ENCODE assay signal across 8 cellular contexts in the genomic region with DNA sequence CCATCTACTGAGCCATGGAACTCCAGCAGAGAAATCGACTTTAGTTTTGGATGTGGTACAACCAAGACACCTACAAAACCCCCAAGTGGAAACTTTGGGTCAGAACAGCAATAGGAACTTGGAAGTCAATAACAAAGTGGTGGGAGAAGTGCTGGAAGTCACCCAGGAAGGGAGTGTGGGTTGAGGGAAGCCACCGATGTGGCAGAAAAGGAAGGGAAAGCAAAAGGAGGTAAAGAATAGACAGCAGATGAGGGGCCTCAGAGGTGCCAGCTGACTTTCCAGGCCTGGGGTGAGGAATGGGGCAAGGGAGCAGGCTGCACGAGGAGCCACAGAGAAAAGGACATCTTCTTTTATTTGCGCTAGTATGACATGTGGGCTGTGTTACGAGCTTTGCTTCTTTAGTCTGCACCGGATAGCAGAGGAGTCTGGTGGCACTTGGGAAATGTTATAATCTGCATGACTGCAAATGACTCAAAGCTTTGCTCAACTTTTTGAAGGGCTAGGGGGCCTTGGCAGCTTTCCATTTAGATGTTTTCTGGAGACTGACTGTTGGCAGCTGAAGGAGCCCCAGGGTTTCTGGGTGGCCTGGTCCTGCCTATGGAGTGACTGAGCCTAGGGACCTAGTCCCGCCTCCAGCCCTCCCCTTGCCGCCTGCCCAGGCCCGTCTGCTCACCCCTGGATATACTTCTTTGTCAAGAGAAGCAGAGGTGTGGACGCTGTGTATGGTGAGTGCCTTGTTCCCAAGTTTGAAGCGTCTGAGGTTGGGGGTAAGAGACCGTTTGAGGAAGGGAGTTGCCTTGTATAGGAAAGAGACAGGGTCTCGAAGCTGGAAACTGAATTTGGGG. TPM values are rescaled to one million over a fixed set of nuclear protein-coding genes. Genes with fewer than 3 reads are reported as not detected.
A peak's percentile ranks its signal among the peaks of the same experiment; 100 is the strongest.
DNase-seq lines count a peak whose midpoint lies in the region; ATAC-seq, FAIRE-seq and TF ChIP-seq lines count a peak whose summit lies in the region.

No MANE protein-coding gene starts in this region.

- H3K27ac ChIP-seq in Peyer's patch = peak overlapping the region in 3 of 4 donors; percentile 39 to 73 (median 67)

- H3K4me3 ChIP-seq in Peyer's patch = no peak overlapping the region
- peak overlapping the region; percentile 33 for H3K4me3 ChIP-seq in epithelial cell of proximal tubule (ENCODE audit: low read depth, low read length)

- no peak for FAIRE-seq in GM12891 (lab: Jason Lieb, UNC)

- no peaks in the 10 kb centered on the region for H3K9me3 Mint-ChIP-seq in osteocyte (ENCODE audit: unreplicated experiment)

- peak; percentile 34 for DNase-seq in DMS 273 treated with DMSO at 0.1 percent for 48 hours (lab: John Stamatoyannopoulos, UW)
- no peak for DNase-seq in Peyer's patch
- DNase-seq in epithelial cell of proximal tubule (ENCODE audit: low read depth) = no peak
- no peak for DNase-seq in osteocyte (ENCODE audit: extremely low spot score, unreplicated experiment)
- DNase-seq in LoVo (ENCODE audit: low spot score) = no peak
- no peak for DNase-seq in GM12891 (ENCODE audit: insufficient read length, low spot score)
- no peak for DNase-seq in pons (ENCODE audit: low spot score)

- no peaks in the 10 kb centered on the region for H3K9me3 ChIP-seq in Peyer's patch

- peaks cover 65% of the 10 kb centered on the region for H3K4me1 Mint-ChIP-seq in osteocyte (ENCODE audit: unreplicated experiment)

- peak overlapping the region; percentile 6 for H3K4me3 Mint-ChIP-seq in osteocyte (ENCODE audit: unreplicated experiment)

- TF ChIP-seq CTCF in Peyer's patch (IDR thresholded peaks at IDR 0.05) (no peak), epithelial cell of proximal tubule (conservative IDR thresholded peaks at IDR 0.05; ENCODE audit: low read depth, low read length) (no peak), osteocyte (IDR thresholded peaks at IDR 0.05) (no peak)

- H3K36me3 Mint-ChIP-seq in osteocyte (ENCODE audit: unreplicated experiment) = no peaks in the 10 kb centered on the region

- no peak for ATAC-seq in HG02610 (IDR thresholded peaks at IDR 0.05; ENCODE audit: unreplicated experiment)

- H3K36me3 ChIP-seq in Peyer's patch = peaks cover 0 to 2% (median 0%) of the 10 kb centered on the region in 3 donors

- no peak for TF ChIP-seq POLR2A in Peyer's patch (IDR thresholded peaks at IDR 0.05)
- no peak for TF ChIP-seq POLR2A in GM12891 (IDR thresholded peaks at IDR 0.05; ENCODE audit: low read depth, low read length)

- H3K27me3 ChIP-seq in Peyer's patch = no peaks in the 10 kb centered on the region

- peak overlapping the region; percentile 58 for H3K27ac Mint-ChIP-seq in osteocyte (ENCODE audit: unreplicated experiment)

- peaks cover 0 to 76% (median 4%) of the 10 kb centered on the region in 4 donors for H3K4me1 ChIP-seq in Peyer's patch

- no peaks in the 10 kb centered on the region for H3K27me3 Mint-ChIP-seq in osteocyte (ENCODE audit: unreplicated experiment)

TF ChIP-seq in GM12891, 5 proteins besides CTCF, POLR2A, EP300 and RAD21:
- TF ChIP-seq TAF1 (IDR thresholded peaks at IDR 0.05; ENCODE audit: low read depth, low read length) (no peak), SPI1 (IDR thresholded peaks at IDR 0.05; ENCODE audit: low read depth, low read length) (no peak), PAX5 (IDR thresholded peaks at IDR 0.05; ENCODE audit: insufficient read depth, low read length, severe bottlenecking) (no peak), POU2F2 (IDR thresholded peaks at IDR 0.05; ENCODE audit: low read depth, low read length) (no peak), POLR2AphosphoS5 (IDR thresholded peaks at IDR 0.05; ENCODE audit: low read depth, low read length) (no peak)

RNA-seq across cellular contexts. Expression of gene PRXL2A, which starts 5.0 kb away (rescaled TPM):
- total RNA-seq in Peyer's patch = 10 to 100 TPM; 27.2 to 89.3 (median 60.3) TPM
- 50.5 and 52.0 TPM in 2 replicates for total RNA-seq in epithelial cell of proximal tubule
- 56.8 and 59.2 TPM in 2 replicates for total RNA-seq in osteocyte
- 10.2 TPM for polyA plus RNA-seq in GM12891 (2012; ENCODE audit: low read depth, missing spikeins)

RNA-seq across cellular contexts. Expression of gene TSPAN14, which starts 40.7 kb away (rescaled TPM):
- total RNA-seq in Peyer's patch (10 to 100 TPM; 51.2 to 72.0 (median 68.0) TPM), epithelial cell of proximal tubule (96.7 and 139 TPM in 2 replicates), osteocyte (50.7 and 51.4 TPM in 2 replicates)
- 5.2 TPM for polyA plus RNA-seq in GM12891 (2012; ENCODE audit: low read depth, missing spikeins)

RNA-seq across cellular contexts. Expression of gene DYDC2, which starts 56.8 kb away (rescaled TPM):
- under 1 TPM in 1 of 4 donors, not detected in 3; 0.70 TPM for total RNA-seq in Peyer's patch
- total RNA-seq in epithelial cell of proximal tubule = 0.22 and 2.1 TPM in 2 replicates
- not detected in 2 replicates for total RNA-seq in osteocyte
- not detected for polyA plus RNA-seq in GM12891 (2012; ENCODE audit: low read depth, missing spikeins)

RNA-seq across cellular contexts. Expression of gene DYDC1, which starts 56.8 kb away (rescaled TPM):
- not detected for total RNA-seq in Peyer's patch
- total RNA-seq in epithelial cell of proximal tubule = not detected in 2 replicates
- not detected in 2 replicates for total RNA-seq in osteocyte
- polyA plus RNA-seq in GM12891 (2012; ENCODE audit: low read depth, missing spikeins) = not detected
